In genomic region chr11:128715691-128716153, GRCh38 we compare ENCODE assay signal across 1 cellular context.
TF ChIP-seq lines count a peak whose summit lies in the region.

No MANE protein-coding gene starts in this region.

TF ChIP-seq in IMR-90, 13 proteins besides CTCF, POLR2A, EP300 and RAD21 (continued from another document):
- TF ChIP-seq NFE2L2 (IDR thresholded peaks at IDR 0.05; ENCODE audit: low read depth, low read length), result no peak
- no peak for TF ChIP-seq RFX5 (IDR thresholded peaks at IDR 0.05; ENCODE audit: low read depth, low read length)
- TF ChIP-seq SMC3 (IDR thresholded peaks at IDR 0.05; ENCODE audit: low read depth, low read length), result no peak
- no peak for TF ChIP-seq MAZ (IDR thresholded peaks at IDR 0.05; ENCODE audit: borderline replicate concordance, low read depth, low read length)
- TF ChIP-seq BHLHE40 (IDR thresholded peaks at IDR 0.05; ENCODE audit: low read depth, low read length), result peak; percentile 18; the same call in 1 of the 2 replicates
